1 cellular context compared by ENCODE assay signal in the genomic region with DNA sequence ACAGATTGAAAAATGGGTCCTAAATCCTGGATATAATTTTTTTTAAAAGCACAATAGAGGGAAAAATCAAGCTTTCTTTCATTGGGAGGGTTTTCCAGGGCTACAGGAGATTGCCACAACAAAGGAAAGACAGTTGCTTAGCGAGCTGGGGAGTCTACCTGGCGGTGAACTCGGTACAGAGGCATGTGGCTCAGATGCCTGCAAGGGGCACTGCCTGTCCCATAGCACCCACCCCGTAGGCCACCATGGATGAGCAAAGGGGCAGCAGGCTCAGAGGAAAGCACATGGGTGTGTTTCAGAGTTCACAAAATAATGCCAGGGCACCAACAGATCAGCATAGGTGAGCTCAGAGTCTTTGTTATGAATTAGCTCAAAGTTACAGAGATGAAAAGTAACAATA.
TF ChIP-seq lines count a peak whose summit lies in the region.

No MANE protein-coding gene starts in this region.

TF ChIP-seq in neural cell, 6 proteins besides CTCF, POLR2A, EP300 and RAD21 (continued from another document):
- TF ChIP-seq, protein P1, sequence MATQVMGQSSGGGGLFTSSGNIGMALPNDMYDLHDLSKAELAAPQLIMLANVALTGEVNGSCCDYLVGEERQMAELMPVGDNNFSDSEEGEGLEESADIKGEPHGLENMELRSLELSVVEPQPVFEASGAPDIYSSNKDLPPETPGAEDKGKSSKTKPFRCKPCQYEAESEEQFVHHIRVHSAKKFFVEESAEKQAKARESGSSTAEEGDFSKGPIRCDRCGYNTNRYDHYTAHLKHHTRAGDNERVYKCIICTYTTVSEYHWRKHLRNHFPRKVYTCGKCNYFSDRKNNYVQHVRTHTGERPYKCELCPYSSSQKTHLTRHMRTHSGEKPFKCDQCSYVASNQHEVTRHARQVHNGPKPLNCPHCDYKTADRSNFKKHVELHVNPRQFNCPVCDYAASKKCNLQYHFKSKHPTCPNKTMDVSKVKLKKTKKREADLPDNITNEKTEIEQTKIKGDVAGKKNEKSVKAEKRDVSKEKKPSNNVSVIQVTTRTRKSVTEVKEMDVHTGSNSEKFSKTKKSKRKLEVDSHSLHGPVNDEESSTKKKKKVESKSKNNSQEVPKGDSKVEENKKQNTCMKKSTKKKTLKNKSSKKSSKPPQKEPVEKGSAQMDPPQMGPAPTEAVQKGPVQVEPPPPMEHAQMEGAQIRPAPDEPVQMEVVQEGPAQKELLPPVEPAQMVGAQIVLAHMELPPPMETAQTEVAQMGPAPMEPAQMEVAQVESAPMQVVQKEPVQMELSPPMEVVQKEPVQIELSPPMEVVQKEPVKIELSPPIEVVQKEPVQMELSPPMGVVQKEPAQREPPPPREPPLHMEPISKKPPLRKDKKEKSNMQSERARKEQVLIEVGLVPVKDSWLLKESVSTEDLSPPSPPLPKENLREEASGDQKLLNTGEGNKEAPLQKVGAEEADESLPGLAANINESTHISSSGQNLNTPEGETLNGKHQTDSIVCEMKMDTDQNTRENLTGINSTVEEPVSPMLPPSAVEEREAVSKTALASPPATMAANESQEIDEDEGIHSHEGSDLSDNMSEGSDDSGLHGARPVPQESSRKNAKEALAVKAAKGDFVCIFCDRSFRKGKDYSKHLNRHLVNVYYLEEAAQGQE (IDR thresholded peaks at IDR 0.05; ENCODE audit: borderline replicate concordance) = no peak
- TF ChIP-seq EZH2 (IDR thresholded peaks at IDR 0.05; ENCODE audit: borderline replicate concordance, insufficient read depth, low read length, poor library complexity, severe bottlenecking) (no peak), TAF1 (IDR thresholded peaks at IDR 0.05; ENCODE audit: low read depth) (no peak), MXI1 (conservative IDR thresholded peaks at IDR 0.05; ENCODE audit: poor library complexity, severe bottlenecking) (no peak)
